In genomic region chr16:11396241-11397048, GRCh38 we compare ENCODE assay signal across 8 cellular contexts. TPM values are rescaled to one million over a fixed set of nuclear protein-coding genes. Genes with fewer than 3 reads are reported as not detected.
DNase-seq lines count a peak whose midpoint lies in the region; ATAC-seq and TF ChIP-seq lines count a peak whose summit lies in the region.

No MANE protein-coding gene starts in this region.

- CTCF ChIA-PET in OCI-LY7 (lab: Charles Lee; ENCODE audit: unreplicated experiment): interaction anchor here (0.6 to 1.7 kb wide), 4 partner anchors 10 to 530 kb away, joined by 4 to 9 read pairs (median 4); no protein-coding TSS in a partner anchor

- H3K27ac Mint-ChIP-seq in nephron progenitor cell: no peak overlapping the region

- H2AFZ ChIP-seq in OCI-LY7 (ENCODE audit: low read length) (no peak overlapping the region; the same call in 1 of the 2 replicates), fibroblast of lung (ENCODE audit: low read length) (peak overlapping the region; percentile 86)

- ATAC-seq in HG02610 (IDR thresholded peaks at IDR 0.05; ENCODE audit: unreplicated experiment): no peak

- H4K20me1 ChIP-seq in OCI-LY7 (ENCODE audit: insufficient read depth, low read length): no peaks in the 10 kb centered on the region
- H4K20me1 ChIP-seq in fibroblast of lung (ENCODE audit: control insufficient read depth, extremely low read depth, insufficient read depth, low read length): no peaks in the 10 kb centered on the region

- no peak overlapping the region; the same call in 1 of the 2 replicates for H3K4me2 ChIP-seq in OCI-LY7 (ENCODE audit: low read length)
- no peak overlapping the region for H3K4me2 ChIP-seq in fibroblast of lung (ENCODE audit: extremely low read depth, insufficient read depth, low read length)

- no peak overlapping the region for H3K4me3 Mint-ChIP-seq in nephron progenitor cell

- TF ChIP-seq CTCF in OCI-LY7 (conservative IDR thresholded peaks at IDR 0.05; ENCODE audit: low read length): peak; percentile 98
- peak; percentile 97 to 98 for TF ChIP-seq CTCF in fibroblast of lung (conservative IDR thresholded peaks at IDR 0.05 in 1 of 2, IDR thresholded peaks at IDR 0.05 in 1 of 2; ENCODE audit: low read depth in 1 of 2, low read length in 2 of 2)
- TF ChIP-seq CTCF in nephron progenitor cell (IDR thresholded peaks at IDR 0.05): peak; percentile 99

- H3K9me3 Mint-ChIP-seq in nephron progenitor cell: no peaks in the 10 kb centered on the region

- no peaks in the 10 kb centered on the region for H3K79me2 ChIP-seq in OCI-LY7 (ENCODE audit: insufficient read depth, low read depth, low read length)
- no peaks in the 10 kb centered on the region for H3K79me2 ChIP-seq in fibroblast of lung (ENCODE audit: control insufficient read depth, insufficient read depth, low read length)

- H3K36me3 Mint-ChIP-seq in nephron progenitor cell (ENCODE audit: low read depth): no peaks in the 10 kb centered on the region

- peak; percentile 69 for DNase-seq in CD1c-positive myeloid dendritic cell (ENCODE audit: extremely low spot score)
- DNase-seq in H7: peak; percentile 98
- peak; percentile 66 for DNase-seq in OCI-LY7 (ENCODE audit: low spot score)
- peak; percentile 72 for DNase-seq in activated T-cell treated with anti-CD3 and anti-CD28 coated beads, Interleukin-2, amount 50 U/mL, for 1 hour
- DNase-seq in fibroblast of lung (ENCODE audit: low read depth in 2 of 2): peak; percentile 40 to 61
- peak; percentile 92 for DNase-seq in nephron progenitor cell
- DNase-seq in stimulated activated naive CD4-positive, alpha-beta T cell (lab: John Stamatoyannopoulos, UW): peak; percentile 16 to 74 (median 51)

- H3K9me3 ChIP-seq in OCI-LY7 (ENCODE audit: low read length) (no peaks in the 10 kb centered on the region), fibroblast of lung (ENCODE audit: control insufficient read depth, insufficient read depth, low read depth, low read length) (no peaks in the 10 kb centered on the region)

- H3K4me3 ChIP-seq in H7 (ENCODE audit: insufficient read depth, low read depth, low read length): no peak overlapping the region
- H3K4me3 ChIP-seq in OCI-LY7 (ENCODE audit: low read depth, low read length, poor library complexity, severe bottlenecking): no peak overlapping the region
- no peak overlapping the region for H3K4me3 ChIP-seq in fibroblast of lung (replicated peaks in 1 of 4; ENCODE audit: control extremely low read depth in 1 of 4, insufficient read depth in 1 of 4, low read depth in 3 of 4, low read length in 4 of 4)

- no TSS peak for BruUV-seq in OCI-LY7 (replicated peaks; lab: Mats Ljungman, UMichigan)

- H3K4me1 ChIP-seq in OCI-LY7 (ENCODE audit: insufficient read depth, low read length, poor library complexity, severe bottlenecking): no peaks in the 10 kb centered on the region
- no peaks in the 10 kb centered on the region for H3K4me1 ChIP-seq in fibroblast of lung (ENCODE audit: control insufficient read depth, extremely low read depth, insufficient read depth, low read length)

- H3K9ac ChIP-seq in fibroblast of lung (ENCODE audit: insufficient read depth, low read length): no peak overlapping the region

- H3K27me3 ChIP-seq in H7 (ENCODE audit: control insufficient read depth, insufficient read depth, low read length) (no peaks in the 10 kb centered on the region), fibroblast of lung (ENCODE audit: control insufficient read depth, insufficient read depth, low read length) (peaks cover 3% of the 10 kb centered on the region)

- H3K27me3 Mint-ChIP-seq in nephron progenitor cell (ENCODE audit: low read depth, poor library complexity): peaks cover 3% of the 10 kb centered on the region

- H3K36me3 ChIP-seq in H7 (replicated peaks; ENCODE audit: control insufficient read depth, insufficient read depth, low read length) (no peaks in the 10 kb centered on the region), OCI-LY7 (ENCODE audit: insufficient read depth, low read length) (no peaks in the 10 kb centered on the region), fibroblast of lung (ENCODE audit: control insufficient read depth, insufficient read depth, low read length) (no peaks in the 10 kb centered on the region)

- H3K27ac ChIP-seq in OCI-LY7 (ENCODE audit: low read depth, low read length, poor library complexity, severe bottlenecking) (no peak overlapping the region), fibroblast of lung (ENCODE audit: insufficient read depth, low read length) (no peak overlapping the region)

- H3K9me2 ChIP-seq in OCI-LY7 (ENCODE audit: insufficient read depth, low read length): no peaks in the 10 kb centered on the region

- POLR2A ChIA-PET in OCI-LY7 (lab: Charles Lee): interaction anchor here (0.5 to 0.6 kb wide), 3 partner anchors 25 to 139 kb away, joined by 3 to 4 read pairs (median 4); no protein-coding TSS in a partner anchor

- intact Hi-C loops in OCI-LY7 (cut with micrococcal nuclease; ENCODE audit: unreplicated experiment): loop anchor here (1.0 to 10.0 kb wide), 3 partner anchors 244 to 668 kb away; no protein-coding TSS in a partner anchor

- peaks cover 12% of the 10 kb centered on the region for H3K4me1 Mint-ChIP-seq in nephron progenitor cell

RNA-seq across cellular contexts. Expression of gene RMI2, which starts 51.2 kb away (rescaled TPM):
- 58.8 and 59.2 TPM in 2 replicates for total RNA-seq in H7 (2014; rRNA removed; shearing (Covaris generic))
- 60.4 and 84.5 TPM in 2 replicates for total RNA-seq in OCI-LY7 (2014; rRNA removed; shearing (Covaris generic))
- total RNA-seq in OCI-LY7 (2022) (126 and 157 TPM in 2 replicates), fibroblast of lung (1.8 and 6.8 TPM in 2 replicates)
- 6.6 and 12.6 TPM in 2 replicates for polyA plus RNA-seq in fibroblast of lung
- polyA plus RNA-seq in fibroblast of lung (2012): 4.3 and 7.5 TPM in 2 replicates
- polyA minus RNA-seq in fibroblast of lung (ENCODE audit: low replicate concordance): 1.8 and 2.9 TPM in 2 replicates
